8 cellular contexts compared by ENCODE assay signal in genomic region chr21:36965720-36966065, GRCh38. TPM values are rescaled to one million over a fixed set of nuclear protein-coding genes. Genes with fewer than 3 reads are reported as not detected.
DNase-seq lines count a peak whose midpoint lies in the region; ATAC-seq, FAIRE-seq and TF ChIP-seq lines count a peak whose summit lies in the region.

No MANE protein-coding gene starts in this region.

- H3K9ac ChIP-seq in SU-DHL-6 (ENCODE audit: low read length), result peak overlapping the region; percentile 97

- H3K9me3 ChIP-seq in SU-DHL-6 (ENCODE audit: insufficient read depth, low read length) (no peaks in the 10 kb centered on the region), sigmoid colon (no peaks in the 10 kb centered on the region)

- TF ChIP-seq CTCF in SU-DHL-6 (IDR thresholded peaks at IDR 0.05; ENCODE audit: insufficient read depth, low read length, poor library complexity, severe bottlenecking) (no peak), foreskin fibroblast (IDR thresholded peaks at IDR 0.05; ENCODE audit: low read depth, low read length) (no peak), sigmoid colon (IDR thresholded peaks at IDR 0.05) (no peak)

- H3K27ac ChIP-seq in SU-DHL-6 (ENCODE audit: low read depth, low read length) (peak overlapping the region; percentile 75), sigmoid colon (peak overlapping the region; percentile 78 to 87 (median 84))

- H3K4me1 ChIP-seq in sigmoid colon, result peaks cover 0 to 20% (median 5%) of the 10 kb centered on the region in 4 donors

- no peak for FAIRE-seq in RCC 7860 (lab: Jason Lieb, UNC)

- H3F3A ChIP-seq in SU-DHL-6 (ENCODE audit: insufficient read depth), result peaks cover 9% of the 10 kb centered on the region

- H3K79me2 ChIP-seq in SU-DHL-6 (ENCODE audit: insufficient read depth, low read length), result no peaks in the 10 kb centered on the region

- WGBS in sigmoid colon, 2 donors, result 18 to 38% methylated on average over 10 of the region's 10 CpGs

- peak; percentile 16 for ATAC-seq in GM21717 (IDR thresholded peaks at IDR 0.05; ENCODE audit: unreplicated experiment)
- no peak for ATAC-seq in HG03342 (IDR thresholded peaks at IDR 0.05; ENCODE audit: unreplicated experiment)

- DNase-seq in foreskin fibroblast, result no peak
- no peak for DNase-seq in sigmoid colon
- DNase-seq in foreskin melanocyte, result no peak
- no peak for DNase-seq in RCC 7860 (ENCODE audit: low spot score)
- no peak for DNase-seq in hippocampal formation (lab: John Stamatoyannopoulos, UW)

- TF ChIP-seq POLR2A in sigmoid colon (IDR thresholded peaks at IDR 0.05), result no peak

- intact Hi-C loops in sigmoid colon (cut with DNase I), result loop anchor here (1.0 to 5.0 kb wide), 2 partner anchors 25 to 107 kb away; partner anchors contain the start of genes PIGP and TTC3

- no peak for TF ChIP-seq EP300 in sigmoid colon (IDR thresholded peaks at IDR 0.05)

- H3K27me3 ChIP-seq in SU-DHL-6 (ENCODE audit: low read length) (no peaks in the 10 kb centered on the region), sigmoid colon (no peaks in the 10 kb centered on the region)

- H3K4me2 ChIP-seq in SU-DHL-6 (ENCODE audit: low read depth, low read length, poor library complexity, severe bottlenecking), result peak overlapping the region; percentile 73

- H3K4me3 ChIP-seq in SU-DHL-6 (ENCODE audit: insufficient read depth, low read length, poor library complexity, severe bottlenecking) (peak overlapping the region; percentile 99), foreskin fibroblast (ENCODE audit: low read depth in 1 of 2, low read length in 2 of 2) (peak overlapping the region; percentile 74 to 78), sigmoid colon (peak overlapping the region; percentile 68 to 85 (median 77))

- H3K36me3 ChIP-seq in SU-DHL-6 (ENCODE audit: low read length) (no peaks in the 10 kb centered on the region), sigmoid colon (peaks cover 0 to 7% (median under 1%) of the 10 kb centered on the region in 4 donors)

- no peaks in the 10 kb centered on the region for H3K9me2 ChIP-seq in SU-DHL-6 (replicated peaks; ENCODE audit: insufficient read depth, low read length)

- peak overlapping the region; percentile 90 for H2AFZ ChIP-seq in SU-DHL-6 (ENCODE audit: low read depth, low read length, severe bottlenecking)

- no peaks in the 10 kb centered on the region for H4K20me1 ChIP-seq in SU-DHL-6 (ENCODE audit: low read depth, low read length)

RNA-seq across cellular contexts. Expression of gene HLCS, which starts 0.8 kb away (rescaled TPM):
- 10 to 100 TPM; 12.5 to 26.0 (median 15.6) TPM for total RNA-seq in sigmoid colon
- 1 to 10 TPM; 3.0 to 5.4 (median 3.5) TPM for polyA plus RNA-seq in sigmoid colon

RNA-seq across cellular contexts. Expression of gene RIPPLY3, which starts 40.8 kb away (rescaled TPM):
- total RNA-seq in sigmoid colon, result not detected
- polyA plus RNA-seq in sigmoid colon, result under 1 TPM in 1 of 3 donors, not detected in 2; 0.12 TPM
